11 cellular contexts compared by ENCODE assay signal in genomic region chr18:50192903-50193795, GRCh38. TPM values are rescaled to one million over a fixed set of nuclear protein-coding genes. Genes with fewer than 3 reads are reported as not detected.
DNase-seq lines count a peak whose midpoint lies in the region; ATAC-seq and TF ChIP-seq lines count a peak whose summit lies in the region.
"Had no signal": no experiment of that assay in that cellular context is flagged by ENCODE, and none has a peak within 500 bp of the region (broad histone marks: within the 10 kb centered on the region; RNA-seq: fewer than 3 reads in every experiment).

No MANE protein-coding gene starts in this region.

- in situ Hi-C loops in gastrocnemius medialis (cut with MboI; ENCODE audit: low sequenced_read_pairs in 4 of 4) = loop anchor here in 2 of 4 donors (10.0 to 25.0 kb wide), 2 partner anchors 178 to 181 kb away; no protein-coding TSS in a partner anchor

- DNase-seq in activated T-cell treated with anti-CD3 and anti-CD28 coated beads, Interleukin-2, amount 50 U/mL, for 24 hours = no peak
- no peak for DNase-seq in activated T-cell treated with anti-CD3 and anti-CD28 coated beads, Interleukin-2, amount 50 U/mL, for 1 hour
- no peak for DNase-seq in central memory CD8-positive, alpha-beta T cell (ENCODE audit: low spot score in 2 of 2)
- DNase-seq in lower lobe of right lung (peak; percentile 56), upper lobe of left lung (peak in 1 of 2 donors; percentile 57), posterior cingulate gyrus (no peak), gastrocnemius medialis (no peak)
- DNase-seq: foreskin melanocyte, NCI-H446, T-helper 9 cell had no signal

- H3K4me1 ChIP-seq in lower lobe of right lung (peaks cover 4% of the 10 kb centered on the region), upper lobe of left lung (peaks cover 6 to 26% (median 7%) of the 10 kb centered on the region in 4 donors), gastrocnemius medialis (peaks cover 0 to 6% of the 10 kb centered on the region in 2 donors)

- TF ChIP-seq CTCF in lower lobe of right lung (IDR thresholded peaks at IDR 0.05) (no peak), upper lobe of left lung (IDR thresholded peaks at IDR 0.05) (no peak), gastrocnemius medialis (IDR thresholded peaks at IDR 0.05 in 4 of 5, conservative IDR thresholded peaks at IDR 0.05 in 1 of 5) (no peak)

- H3K36me3 ChIP-seq in lower lobe of right lung = no peaks in the 10 kb centered on the region
- no peaks in the 10 kb centered on the region for H3K36me3 ChIP-seq in upper lobe of left lung
- no peaks in the 10 kb centered on the region for H3K36me3 ChIP-seq in gastrocnemius medialis

- H3K9me3 Mint-ChIP-seq in activated T-cell treated with anti-CD3 and anti-CD28 coated beads, Interleukin-2, amount 50 U/mL, for 24 hours = no peaks in the 10 kb centered on the region
- no peaks in the 10 kb centered on the region for H3K9me3 Mint-ChIP-seq in central memory CD8-positive, alpha-beta T cell

- intact Hi-C loops in lower lobe of right lung (cut with DNase I) = no loop called here
- intact Hi-C loops in posterior cingulate gyrus (cut with DNase I) = no loop called here
- intact Hi-C loops in gastrocnemius medialis (cut with DNase I; ENCODE audit: low total_unique reads) = no loop called here

- H3K9me3 ChIP-seq in lower lobe of right lung (no peaks in the 10 kb centered on the region), upper lobe of left lung (no peaks in the 10 kb centered on the region), gastrocnemius medialis (no peaks in the 10 kb centered on the region)

- no peak for ATAC-seq in central memory CD8-positive, alpha-beta T cell (replicated peaks; ENCODE audit: extremely low read depth, poor library complexity, severe bottlenecking)
- ATAC-seq in lower lobe of right lung (peak; percentile 29 to 34), upper lobe of left lung (ENCODE audit: low FRiP score in 2 of 2) (peak in 1 of 2 donors; percentile 30), GM19351 (IDR thresholded peaks at IDR 0.05; ENCODE audit: unreplicated experiment) (no peak), gastrocnemius medialis (no peak)

- TF ChIP-seq POLR2A in upper lobe of left lung (IDR thresholded peaks at IDR 0.05) = no peak
- TF ChIP-seq POLR2A in gastrocnemius medialis (IDR thresholded peaks at IDR 0.05) = no peak

- peak overlapping the region; percentile 40 for H3K4me3 Mint-ChIP-seq in activated T-cell treated with anti-CD3 and anti-CD28 coated beads, Interleukin-2, amount 50 U/mL, for 24 hours
- H3K4me3 Mint-ChIP-seq in central memory CD8-positive, alpha-beta T cell = peak overlapping the region; percentile 26

- peaks cover 23% of the 10 kb centered on the region for H3K4me1 Mint-ChIP-seq in activated T-cell treated with anti-CD3 and anti-CD28 coated beads, Interleukin-2, amount 50 U/mL, for 24 hours (ENCODE audit: low read depth)
- peaks cover 15% of the 10 kb centered on the region for H3K4me1 Mint-ChIP-seq in central memory CD8-positive, alpha-beta T cell

- no peak overlapping the region for H3K27ac ChIP-seq in lower lobe of right lung
- H3K27ac ChIP-seq in upper lobe of left lung = no peak overlapping the region
- no peak overlapping the region for H3K27ac ChIP-seq in gastrocnemius medialis

- WGBS in upper lobe of left lung, 2 donors = 5 to 6% methylated on average over 14 to 31 of the region's 31 CpGs

- peaks cover 45% of the 10 kb centered on the region for H3K27me3 ChIP-seq in lower lobe of right lung (ENCODE audit: low read depth)
- peaks cover 0 to 22% (median 15%) of the 10 kb centered on the region in 4 donors for H3K27me3 ChIP-seq in upper lobe of left lung
- H3K27me3 ChIP-seq in gastrocnemius medialis = peaks cover 46 to 61% (median 57%) of the 10 kb centered on the region in 3 donors

- H3K4me3 ChIP-seq in lower lobe of right lung (peak overlapping the region; percentile 58), upper lobe of left lung (peak overlapping the region in 3 of 4 donors; percentile 55 to 68 (median 63)), gastrocnemius medialis (no peak overlapping the region)

- no peaks in the 10 kb centered on the region for H3K36me3 Mint-ChIP-seq in activated T-cell treated with anti-CD3 and anti-CD28 coated beads, Interleukin-2, amount 50 U/mL, for 24 hours (ENCODE audit: low read depth)
- H3K36me3 Mint-ChIP-seq in central memory CD8-positive, alpha-beta T cell (ENCODE audit: insufficient read depth) = no peaks in the 10 kb centered on the region

- TF ChIP-seq EP300 in upper lobe of left lung (IDR thresholded peaks at IDR 0.05) = no peak

- H3K27me3 Mint-ChIP-seq in activated T-cell treated with anti-CD3 and anti-CD28 coated beads, Interleukin-2, amount 50 U/mL, for 24 hours = peaks cover 79% of the 10 kb centered on the region
- peaks cover 67% of the 10 kb centered on the region for H3K27me3 Mint-ChIP-seq in central memory CD8-positive, alpha-beta T cell

- no peak overlapping the region for H3K27ac Mint-ChIP-seq in activated T-cell treated with anti-CD3 and anti-CD28 coated beads, Interleukin-2, amount 50 U/mL, for 24 hours
- H3K27ac Mint-ChIP-seq in central memory CD8-positive, alpha-beta T cell (ENCODE audit: low read depth) = no peak overlapping the region

RNA-seq across cellular contexts. Expression of gene MYO5B, which starts 1.8 kb away (rescaled TPM):
- total RNA-seq in lower lobe of right lung = 23.3 TPM
- 10 to 100 TPM; 25.4 to 95.2 (median 49.6) TPM for total RNA-seq in upper lobe of left lung
- under 1 TPM; 0.05 to 0.60 (median 0.35) TPM for total RNA-seq in gastrocnemius medialis

Comparison
In these comparisons a context has a peak if more than half of its experiments do, and no peak if none do; other contexts are left out.
1. ATAC-seq: peak in lower lobe of right lung (2 of 2); none in central memory CD8-positive, alpha-beta T cell (single experiment), GM19351 (single experiment) and gastrocnemius medialis (0 of 2).
2. H3K4me3 ChIP-seq: peak in lower lobe of right lung (single experiment) and upper lobe of left lung (3 of 4); none in gastrocnemius medialis (0 of 4).
3. RNA of gene MYO5B, which starts 1.8 kb away (total RNA-seq): 25.4 to 95.2 TPM in upper lobe of left lung and 23.3 TPM in lower lobe of right lung (single experiment); 0.05 to 0.60 TPM in gastrocnemius medialis; every median in the first group is over 10 times any median in the second.